ENCODE assay signal across 19 cellular contexts in the genomic region with DNA sequence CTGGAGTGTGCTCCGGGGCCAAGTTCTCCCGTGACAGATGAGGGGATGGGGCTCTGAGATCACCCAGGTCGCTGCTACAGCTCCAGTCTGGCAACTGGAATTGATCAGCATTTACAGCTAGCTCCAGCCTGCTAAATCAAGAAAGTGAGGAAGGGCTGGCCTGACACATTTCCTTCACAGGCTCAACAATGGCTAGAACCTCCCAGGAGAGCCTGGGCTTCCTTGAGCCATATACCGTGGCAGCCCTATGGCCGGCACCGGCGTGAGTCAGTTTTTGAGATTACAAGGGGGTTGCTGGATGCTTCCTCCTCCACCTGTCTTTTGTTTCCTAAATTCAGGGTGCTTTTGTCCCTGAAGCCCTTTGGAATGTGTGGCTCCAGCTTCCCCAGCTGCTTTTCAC.
A peak's percentile ranks its signal among the peaks of the same experiment; 100 is the strongest.
DNase-seq lines count a peak whose midpoint lies in the region; ATAC-seq, FAIRE-seq and TF ChIP-seq lines count a peak whose summit lies in the region.
"Had no signal": no experiment of that assay in that cellular context is flagged by ENCODE, and none has a peak within 500 bp of the region (broad histone marks: within the 10 kb centered on the region; RNA-seq: fewer than 3 reads in every experiment).

No MANE protein-coding gene starts in this region.

- no peak overlapping the region for H3K4me3 ChIP-seq in BLaER1 treated with 17β-estradiol and CSF1 and Interleukin-3, amounts not matched to agents 10 nM and 100 nM
- no peak overlapping the region for H3K4me3 ChIP-seq in mammary epithelial cell (replicated peaks in 1 of 3; ENCODE audit: insufficient read depth in 1 of 3, low read depth in 2 of 3, low read length in 3 of 3)
- no peak overlapping the region for H3K4me3 ChIP-seq in kidney (ENCODE audit: low read length in 2 of 2)
- no peak overlapping the region for H3K4me3 ChIP-seq in skin epidermis
- no peak overlapping the region for H3K4me3 ChIP-seq in hepatocyte

- 0 out of 22 replicates have a peak overlapping the region, but pooled peaks of 1 of the 11 experiments have one; percentile 24 for H3K9ac ChIP-seq in BLaER1 treated with 17β-estradiol and CSF1 and Interleukin-3, amounts not matched to agents 10 nM and 100 nM
- no peak overlapping the region for H3K9ac ChIP-seq in mammary epithelial cell (ENCODE audit: insufficient read depth, low read length)
- peak overlapping the region in 1 of 2 donors; percentile 31 for H3K9ac ChIP-seq in kidney (ENCODE audit: low read length in 2 of 2)
- H3K9ac ChIP-seq: KMS-11, SK-N-SH had no signal

- H3K4me1 ChIP-seq in BLaER1 treated with 17β-estradiol and CSF1 and Interleukin-3, amounts not matched to agents 10 nM and 100 nM = peaks cover 20 to 41% (median 26%) of the 10 kb centered on the region in 10 experiments; a peak in 19 of 20 replicates
- H3K4me1 ChIP-seq in mammary epithelial cell (ENCODE audit: insufficient read depth, low read length) = peaks cover 66% of the 10 kb centered on the region
- peaks cover 11 to 35% of the 10 kb centered on the region in 2 donors for H3K4me1 ChIP-seq in kidney (ENCODE audit: control insufficient read depth in 1 of 2, insufficient read depth in 1 of 2, low read depth in 1 of 2, low read length in 2 of 2)
- H3K4me1 ChIP-seq in hepatocyte (ENCODE audit: insufficient read depth) = peaks cover 33% of the 10 kb centered on the region

- no peak for FAIRE-seq in kidney (lab: Jason Lieb, UNC)
- FAIRE-seq: D721Med, TTC549 had no signal

- peaks cover 0 to 12% (median 0%) of the 10 kb centered on the region in 11 experiments; a peak in 1 of 22 replicates for H3K27me3 ChIP-seq in BLaER1 treated with 17β-estradiol and CSF1 and Interleukin-3, amounts not matched to agents 10 nM and 100 nM
- H3K27me3 ChIP-seq in mammary epithelial cell (ENCODE audit: insufficient read depth, low read length) (no peaks in the 10 kb centered on the region), hepatocyte (no peaks in the 10 kb centered on the region)

- H4K20me1 ChIP-seq in BLaER1 treated with 17β-estradiol and CSF1 and Interleukin-3, amounts not matched to agents 10 nM and 100 nM = no peaks in the 10 kb centered on the region
- no peaks in the 10 kb centered on the region for H4K20me1 ChIP-seq in mammary epithelial cell (ENCODE audit: insufficient read depth, low read length)
- H4K20me1 ChIP-seq in hepatocyte (ENCODE audit: insufficient read depth, poor library complexity, severe bottlenecking) = no peaks in the 10 kb centered on the region

- intact Hi-C loops in mammary epithelial cell (cut with micrococcal nuclease) = loop anchor here (2.0 to 5.0 kb wide), 4 partner anchors 97 to 217 kb away; no protein-coding TSS in a partner anchor
- intact Hi-C loops in kidney (cut with DNase I) = no loop called here

- no peak for ATAC-seq in GM19324 (IDR thresholded peaks at IDR 0.05; ENCODE audit: low FRiP score, unreplicated experiment)

- no TSS peak for BruUV-seq in mammary epithelial cell (replicated peaks; lab: Mats Ljungman, UMichigan)

- H3K9me2 ChIP-seq in hepatocyte (replicated peaks; ENCODE audit: insufficient read depth) = no peaks in the 10 kb centered on the region
- H3K9me2 ChIP-seq: SK-N-SH had no signal

- WGBS in mammary epithelial cell (ENCODE audit: low coverage, missing lambda C conversion rate) = 95% methylated on average over 7 of the region's 7 CpGs
- WGBS in hepatocyte (ENCODE audit: low lambda C conversion rate, missing lambda C conversion rate) = 75% methylated on average over 7 of the region's 7 CpGs

- peak overlapping the region in 10 of 11 experiments; percentile 2 to 63 (median 44); a peak in 18 of 22 replicates for H3K4me2 ChIP-seq in BLaER1 treated with 17β-estradiol and CSF1 and Interleukin-3, amounts not matched to agents 10 nM and 100 nM
- H3K4me2 ChIP-seq in mammary epithelial cell (ENCODE audit: insufficient read depth, low read depth, low read length) = no peak overlapping the region
- no peak overlapping the region for H3K4me2 ChIP-seq in hepatocyte
- H3K4me2 ChIP-seq: KMS-11, SK-N-SH had no signal

- H3K79me2 ChIP-seq in mammary epithelial cell (ENCODE audit: insufficient read depth, low read length) = no peaks in the 10 kb centered on the region
- H3K79me2 ChIP-seq in hepatocyte = no peaks in the 10 kb centered on the region

- H2AFZ ChIP-seq in mammary epithelial cell (ENCODE audit: low read depth, low read length) = no peak overlapping the region
- H2AFZ ChIP-seq in hepatocyte = no peak overlapping the region

- no peak for DNase-seq in mammary epithelial cell
- no peak for DNase-seq in kidney
- no peak for DNase-seq in occipital lobe (lab: John Stamatoyannopoulos, UW)
- no peak for DNase-seq in activated naive CD4-positive, alpha-beta T cell treated with Interleukin-2 at 50 U/mL for 16 hours
- DNase-seq in hepatocyte (ENCODE audit: low spot score) = no peak
- DNase-seq: activated CD4-positive, alpha-beta T cell treated with anti-CD3 and anti-CD28 coated beads, Interleukin-2, amount 50 U/mL, for 4 hours; activated T-cell treated with anti-CD3 and anti-CD28 coated beads, Interleukin-2, amount 50 U/mL, for 24 hours; erythroblast; hippocampal formation; SK-N-SH; stimulated activated CD4-positive, alpha-beta T cell treated with anti-CD3 and anti-CD28 coated beads, Interleukin-12 subunit alpha, Interleukin-12 subunit beta, amount 100 ng/mL, for 4 hours; substantia nigra had no signal

- TF ChIP-seq CTCF in mammary epithelial cell (conservative IDR thresholded peaks at IDR 0.05 in 1 of 2, IDR thresholded peaks at IDR 0.05 in 1 of 2; ENCODE audit: extremely low read depth in 1 of 2, insufficient read depth in 1 of 2, low read depth in 1 of 2, low read length in 2 of 2) = no peak
- no peak for TF ChIP-seq CTCF in kidney (IDR thresholded peaks at IDR 0.05; ENCODE audit: borderline replicate concordance, extremely low read depth, insufficient read depth)
- TF ChIP-seq CTCF in hepatocyte (IDR thresholded peaks at IDR 0.05; ENCODE audit: poor library complexity) = no peak

- H3K9me3 ChIP-seq in BLaER1 treated with 17β-estradiol and CSF1 and Interleukin-3, amounts not matched to agents 10 nM and 100 nM (replicated peaks in 1 of 11) = peaks cover 0 to 8% (median 0%) of the 10 kb centered on the region in 11 experiments; a peak in 3 of 22 replicates
- H3K9me3 ChIP-seq in mammary epithelial cell (replicated peaks; ENCODE audit: insufficient read depth, low read length) = no peaks in the 10 kb centered on the region
- no peaks in the 10 kb centered on the region for H3K9me3 ChIP-seq in kidney (ENCODE audit: control insufficient read depth in 1 of 2, low read length in 2 of 2)
- H3K9me3 ChIP-seq in hepatocyte (ENCODE audit: low read depth) = no peaks in the 10 kb centered on the region
- H3K9me3 ChIP-seq: SK-N-SH had no signal

- H3K27ac ChIP-seq in BLaER1 treated with 17β-estradiol and CSF1 and Interleukin-3, amounts not matched to agents 10 nM and 100 nM = no peak overlapping the region
- H3K27ac ChIP-seq in mammary epithelial cell (ENCODE audit: insufficient read depth, low read depth, low read length) (peak overlapping the region; percentile 61), kidney (ENCODE audit: low read depth in 2 of 2, low read length in 2 of 2) (peak overlapping the region; percentile 7 to 44), skin epidermis (peak overlapping the region; percentile 30 to 95 (median 76)), hepatocyte (no peak overlapping the region)
- H3K27ac ChIP-seq: HL-60, KMS-11 had no signal

- CTCF ChIA-PET in mammary epithelial cell (lab: Charles Lee; ENCODE audit: low non-redundant PET) = no interaction called here

- in situ Hi-C loops in mammary epithelial cell (cut with MboI; ENCODE audit: low sequenced_read_pairs in 2 of 2) = loop anchor here (5.0 to 10.0 kb wide), 3 partner anchors 68 to 175 kb away; no protein-coding TSS in a partner anchor

- dilution Hi-C loops in mammary epithelial cell (cut with HindIII; ENCODE audit: low sequenced_read_pairs) = no loop called here

- H3K36me3 ChIP-seq in BLaER1 treated with 17β-estradiol and CSF1 and Interleukin-3, amounts not matched to agents 10 nM and 100 nM = no peaks in the 10 kb centered on the region
- H3K36me3 ChIP-seq in mammary epithelial cell (ENCODE audit: insufficient read depth, low read length) (no peaks in the 10 kb centered on the region), kidney (ENCODE audit: control insufficient read depth in 1 of 2, insufficient read depth in 2 of 2, low read length in 2 of 2) (no peaks in the 10 kb centered on the region), hepatocyte (replicated peaks; ENCODE audit: insufficient read depth, low read depth) (no peaks in the 10 kb centered on the region)

Comparison
In these comparisons a context has a peak if more than half of its experiments do, and no peak if none do; other contexts are left out.
1. H3K27ac ChIP-seq: peak in mammary epithelial cell (single experiment), kidney (2 of 2) and skin epidermis (21 of 21); none in BLaER1 treated with 17β-estradiol and CSF1 and Interleukin-3, amounts not matched to agents 10 nM and 100 nM (0 of 11) and hepatocyte (single experiment).
2. H3K4me2 ChIP-seq: peak in BLaER1 treated with 17β-estradiol and CSF1 and Interleukin-3, amounts not matched to agents 10 nM and 100 nM (10 of 11); none in mammary epithelial cell (single experiment) and hepatocyte (single experiment).